ENCODE assay signal across 23 cellular contexts in genomic region chr13:110496281-110496680, GRCh38.
A peak's percentile ranks its signal among the peaks of the same experiment; 100 is the strongest.
DNase-seq lines count a peak whose midpoint lies in the region; ATAC-seq and TF ChIP-seq lines count a peak whose summit lies in the region.
"Had no signal": no experiment of that assay in that cellular context is flagged by ENCODE, and none has a peak within 500 bp of the region (broad histone marks: within the 10 kb centered on the region; RNA-seq: fewer than 3 reads in every experiment).

No MANE protein-coding gene starts in this region.

- peaks cover 86% of the 10 kb centered on the region for H4K20me1 ChIP-seq in smooth muscle cell (ENCODE audit: low read depth)
- H4K20me1 ChIP-seq: BLaER1 had no signal

- H3K4ac ChIP-seq in mesenchymal stem cell (ENCODE audit: low read depth in 1 of 2, low read length in 2 of 2) = no peak overlapping the region

- WGBS in mesenchymal stem cell = 99% methylated on average over 2 of the region's 3 CpGs
- 96% methylated on average over 3 of the region's 3 CpGs for WGBS in smooth muscle cell (ENCODE audit: low lambda C conversion rate)
- WGBS in adrenal gland, 4 donors = 93 to 98% (median 95%) methylated on average over 2 to 3 of the region's 3 CpGs; no CpG with 5 or more reads in 1 of the 4 donors

- no peak overlapping the region for H2BK120ac ChIP-seq in mesenchymal stem cell (ENCODE audit: low read depth, low read length)

- H3K4me1 Mint-ChIP-seq in chondrocyte (ENCODE audit: low read depth) = peaks cover 39% of the 10 kb centered on the region
- no peaks in the 10 kb centered on the region for H3K4me1 Mint-ChIP-seq in activated T-cell treated with anti-CD3 and anti-CD28 coated beads, Interleukin-2, amount 50 U/mL, for 4 hours (ENCODE audit: low read depth)
- no peaks in the 10 kb centered on the region for H3K4me1 Mint-ChIP-seq in activated T-helper 17 cell treated with anti-CD3 and anti-CD28 coated beads, Interleukin-2, amount 50 U/mL, for 72 hours
- H3K4me1 Mint-ChIP-seq: CD4-positive, CD25-positive, alpha-beta regulatory T cell; GM23338; H9 had no signal

- no peak overlapping the region for H2AK5ac ChIP-seq in mesenchymal stem cell (ENCODE audit: low read length, severe bottlenecking)

- H2BK5ac ChIP-seq in mesenchymal stem cell (ENCODE audit: low read depth, low read length, poor library complexity, severe bottlenecking) = no peak overlapping the region

- H3K27ac ChIP-seq in mesenchymal stem cell (ENCODE audit: low read length, poor library complexity, severe bottlenecking) (no peak overlapping the region), smooth muscle cell (ENCODE audit: low read depth) (peak overlapping the region; percentile 38), subcutaneous abdominal adipose tissue (ENCODE audit: low read depth, low read length) (peak overlapping the region; percentile 10), adrenal gland (no peak overlapping the region)
- H3K27ac ChIP-seq: A549, BLaER1, C4-2B had no signal

- ATAC-seq in activated T-cell treated with anti-CD3 and anti-CD28 coated beads, Interleukin-2, amount 50 U/mL, for 4 hours = no peak
- no peak for ATAC-seq in activated T-helper 17 cell treated with anti-CD3 and anti-CD28 coated beads, Interleukin-2, amount 50 U/mL, for 72 hours (replicated peaks)
- ATAC-seq: A549; CD8-positive, alpha-beta T cell; GM12878; GM23338; HCT116 had no signal

- H3K4me3 ChIP-seq in mesenchymal stem cell (ENCODE audit: insufficient read depth in 1 of 2, low read depth in 1 of 2, low read length in 2 of 2) = no peak overlapping the region
- H3K4me3 ChIP-seq in smooth muscle cell = no peak overlapping the region
- H3K4me3 ChIP-seq in subcutaneous abdominal adipose tissue (ENCODE audit: low read depth in 1 of 5, low read length in 5 of 5) = no peak overlapping the region
- no peak overlapping the region for H3K4me3 ChIP-seq in adrenal gland
- H3K4me3 ChIP-seq: A549, BLaER1, GM12878, GM23338 had no signal

- no peak for DNase-seq in chondrocyte (ENCODE audit: low spot score)
- no peak for DNase-seq in mesenchymal stem cell
- DNase-seq in smooth muscle cell (lab: John Stamatoyannopoulos, UW; ENCODE audit: unreplicated experiment) = no peak
- no peak for DNase-seq in activated T-cell treated with anti-CD3 and anti-CD28 coated beads, Interleukin-2, amount 50 U/mL, for 4 hours
- no peak for DNase-seq in stimulated activated CD4-positive, alpha-beta T cell treated with anti-CD3 and anti-CD28 coated beads, Interleukin-4, amount 100 ng/mL, for 4 hours
- no peak for DNase-seq in adrenal gland
- DNase-seq: 8988T; ACHN; Caco-2; CD4-positive, CD25-positive, alpha-beta regulatory T cell; CD8-positive, alpha-beta T cell; DMS153; EL; GDM1; H9 had no signal

- H3K36me3 Mint-ChIP-seq in chondrocyte (ENCODE audit: low read depth) = peaks cover 69% of the 10 kb centered on the region
- no peaks in the 10 kb centered on the region for H3K36me3 Mint-ChIP-seq in activated T-cell treated with anti-CD3 and anti-CD28 coated beads, Interleukin-2, amount 50 U/mL, for 4 hours (ENCODE audit: insufficient read depth)
- no peaks in the 10 kb centered on the region for H3K36me3 Mint-ChIP-seq in activated T-helper 17 cell treated with anti-CD3 and anti-CD28 coated beads, Interleukin-2, amount 50 U/mL, for 72 hours (ENCODE audit: low read depth)
- H3K36me3 Mint-ChIP-seq: CD4-positive, CD25-positive, alpha-beta regulatory T cell; CD8-positive, alpha-beta T cell had no signal

- H3K4me3 Mint-ChIP-seq in chondrocyte (ENCODE audit: unreplicated experiment) = no peak overlapping the region
- H3K4me3 Mint-ChIP-seq in activated T-cell treated with anti-CD3 and anti-CD28 coated beads, Interleukin-2, amount 50 U/mL, for 4 hours = no peak overlapping the region
- H3K4me3 Mint-ChIP-seq in activated T-helper 17 cell treated with anti-CD3 and anti-CD28 coated beads, Interleukin-2, amount 50 U/mL, for 72 hours = no peak overlapping the region
- H3K4me3 Mint-ChIP-seq: CD4-positive, CD25-positive, alpha-beta regulatory T cell; CD8-positive, alpha-beta T cell; GM23338; H9 had no signal

- H3K9me3 ChIP-seq in mesenchymal stem cell (ENCODE audit: control insufficient read depth, low read length) (peaks cover 9% of the 10 kb centered on the region), smooth muscle cell (replicated peaks; ENCODE audit: low read depth) (no peaks in the 10 kb centered on the region), subcutaneous abdominal adipose tissue (ENCODE audit: control insufficient read depth in 5 of 5, low read length in 5 of 5) (peaks cover 0 to 11% (median 5%) of the 10 kb centered on the region in 5 donors), adrenal gland (replicated peaks in 1 of 3) (no peaks in the 10 kb centered on the region)
- H3K9me3 ChIP-seq: A549, Caco-2 had no signal

- H3K27me3 Mint-ChIP-seq in chondrocyte (ENCODE audit: low read depth) = no peaks in the 10 kb centered on the region
- no peaks in the 10 kb centered on the region for H3K27me3 Mint-ChIP-seq in activated T-cell treated with anti-CD3 and anti-CD28 coated beads, Interleukin-2, amount 50 U/mL, for 4 hours (ENCODE audit: low read depth)
- peaks cover 3% of the 10 kb centered on the region for H3K27me3 Mint-ChIP-seq in activated T-helper 17 cell treated with anti-CD3 and anti-CD28 coated beads, Interleukin-2, amount 50 U/mL, for 72 hours
- H3K27me3 Mint-ChIP-seq: CD4-positive, CD25-positive, alpha-beta regulatory T cell had no signal

- no peak overlapping the region for H2AFZ ChIP-seq in mesenchymal stem cell (ENCODE audit: low read depth, low read length)
- H2AFZ ChIP-seq in smooth muscle cell (ENCODE audit: low read depth) = no peak overlapping the region
- H2AFZ ChIP-seq: GM23338 had no signal

- H3K4me1 ChIP-seq in mesenchymal stem cell (ENCODE audit: control insufficient read depth, insufficient read depth, low read depth, low read length) = peaks cover 5% of the 10 kb centered on the region
- H3K4me1 ChIP-seq in smooth muscle cell (ENCODE audit: low read depth) = peaks cover 3% of the 10 kb centered on the region
- peaks cover 7 to 18% (median 10%) of the 10 kb centered on the region in 5 donors for H3K4me1 ChIP-seq in subcutaneous abdominal adipose tissue (ENCODE audit: control insufficient read depth in 5 of 5, insufficient read depth in 5 of 5, low read length in 5 of 5)
- no peaks in the 10 kb centered on the region for H3K4me1 ChIP-seq in adrenal gland (replicated peaks in 1 of 2)
- H3K4me1 ChIP-seq: A549, BLaER1, Caco-2 had no signal

- no peak overlapping the region for H2BK15ac ChIP-seq in mesenchymal stem cell (ENCODE audit: low read depth, poor library complexity, severe bottlenecking)

- peak overlapping the region; percentile 22 for H3K27ac Mint-ChIP-seq in chondrocyte (ENCODE audit: unreplicated experiment)
- no peak overlapping the region for H3K27ac Mint-ChIP-seq in activated T-helper 17 cell treated with anti-CD3 and anti-CD28 coated beads, Interleukin-2, amount 50 U/mL, for 72 hours
- H3K27ac Mint-ChIP-seq: CD4-positive, CD25-positive, alpha-beta regulatory T cell; CD8-positive, alpha-beta T cell; GM23338; H9 had no signal

- no peak overlapping the region for H3K14ac ChIP-seq in mesenchymal stem cell (ENCODE audit: low read length in 2 of 2)

- intact Hi-C loops in adrenal gland (cut with DNase I) = no loop called here

- no peak overlapping the region for H4K8ac ChIP-seq in mesenchymal stem cell (ENCODE audit: low read length)

- H3K4me2 ChIP-seq in mesenchymal stem cell (ENCODE audit: low read length, poor library complexity, severe bottlenecking) (no peak overlapping the region), smooth muscle cell (no peak overlapping the region)
- H3K4me2 ChIP-seq: A549, BLaER1, GM23338 had no signal

- TF ChIP-seq POLR2A in adrenal gland (IDR thresholded peaks at IDR 0.05) = no peak

- H3F3A ChIP-seq in smooth muscle cell (ENCODE audit: low read depth) = peaks cover 76% of the 10 kb centered on the region

- peak overlapping the region in 1 of 2 experiments; percentile 22 for H3K18ac ChIP-seq in mesenchymal stem cell (ENCODE audit: low read depth in 1 of 2, low read length in 2 of 2)

- TF ChIP-seq CTCF in chondrocyte (IDR thresholded peaks at IDR 0.05) (no peak), smooth muscle cell (IDR thresholded peaks at IDR 0.05; ENCODE audit: borderline replicate concordance, insufficient read depth, poor library complexity, severe bottlenecking) (no peak), adrenal gland (IDR thresholded peaks at IDR 0.05) (no peak)

- peaks cover 16% of the 10 kb centered on the region for H3K79me1 ChIP-seq in mesenchymal stem cell (replicated peaks; ENCODE audit: low read length, poor library complexity, severe bottlenecking)

- H3K27me3 ChIP-seq in mesenchymal stem cell (ENCODE audit: control insufficient read depth in 1 of 2, insufficient read depth in 1 of 2, low read length in 2 of 2) (no peaks in the 10 kb centered on the region), smooth muscle cell (ENCODE audit: low read depth) (no peaks in the 10 kb centered on the region), subcutaneous abdominal adipose tissue (ENCODE audit: control insufficient read depth in 5 of 5, insufficient read depth in 4 of 5, low read length in 5 of 5) (no peaks in the 10 kb centered on the region), adrenal gland (no peaks in the 10 kb centered on the region)
- H3K27me3 ChIP-seq: BLaER1 had no signal

- H3K79me2 ChIP-seq in smooth muscle cell (ENCODE audit: low read depth) = peaks cover under 1% of the 10 kb centered on the region

- H3K9ac ChIP-seq in mesenchymal stem cell (ENCODE audit: low read length) = no peak overlapping the region
- H3K9ac ChIP-seq in smooth muscle cell (ENCODE audit: low read depth) = no peak overlapping the region
- no peak overlapping the region for H3K9ac ChIP-seq in subcutaneous abdominal adipose tissue (ENCODE audit: low read length in 5 of 5)
- H3K9ac ChIP-seq: BLaER1 had no signal

- peak overlapping the region; percentile 34 for H4K91ac ChIP-seq in mesenchymal stem cell (ENCODE audit: low read length)

- H3K23ac ChIP-seq in mesenchymal stem cell (ENCODE audit: low read length in 2 of 2) = no peak overlapping the region

- H3K9me3 Mint-ChIP-seq in chondrocyte (ENCODE audit: low read depth) = no peaks in the 10 kb centered on the region
- H3K9me3 Mint-ChIP-seq in activated T-cell treated with anti-CD3 and anti-CD28 coated beads, Interleukin-2, amount 50 U/mL, for 4 hours = peaks cover 4% of the 10 kb centered on the region
- no peaks in the 10 kb centered on the region for H3K9me3 Mint-ChIP-seq in activated T-helper 17 cell treated with anti-CD3 and anti-CD28 coated beads, Interleukin-2, amount 50 U/mL, for 72 hours

- peak overlapping the region in 1 of 2 experiments; percentile 6 for H2BK12ac ChIP-seq in mesenchymal stem cell (ENCODE audit: low read length in 2 of 2)

- H3K36me3 ChIP-seq in mesenchymal stem cell (ENCODE audit: control insufficient read depth in 1 of 2, insufficient read depth in 2 of 2, low read depth in 1 of 2, low read length in 2 of 2) (peaks cover 71 to 74% of the 10 kb centered on the region in 2 experiments), smooth muscle cell (ENCODE audit: low read depth) (peaks cover 30% of the 10 kb centered on the region), subcutaneous abdominal adipose tissue (ENCODE audit: control insufficient read depth in 5 of 5, insufficient read depth in 5 of 5, low read length in 5 of 5) (peaks cover 22 to 98% (median 88%) of the 10 kb centered on the region in 5 donors), adrenal gland (replicated peaks in 1 of 2) (peaks cover 0 to 22% of the 10 kb centered on the region in 2 donors)
- H3K36me3 ChIP-seq: BLaER1 had no signal

Comparison
In these comparisons a context has a peak if more than half of its experiments do, and no peak if none do; other contexts are left out.
1. H3K27ac ChIP-seq: peak in smooth muscle cell (single experiment) and subcutaneous abdominal adipose tissue (single experiment); none in mesenchymal stem cell (single experiment) and adrenal gland (0 of 5).